29 cellular contexts compared by ENCODE assay signal in genomic region chr5:141533897-141534296, GRCh38. TPM values are rescaled to one million over a fixed set of nuclear protein-coding genes. Genes with fewer than 3 reads are reported as not detected.
"Had no signal": no experiment of that assay in that cellular context is flagged by ENCODE, and none has a peak within 500 bp of the region (broad histone marks: within the 10 kb centered on the region; RNA-seq: fewer than 3 reads in every experiment).

No MANE protein-coding gene starts in this region.

- H3K9me3 Mint-ChIP-seq: activated CD8-positive, alpha-beta T cell treated with anti-CD3 and anti-CD28 coated beads for 36 hours; activated naive CD8-positive, alpha-beta T cell treated with anti-CD3 and anti-CD28 coated beads for 36 hours; activated T-cell treated with anti-CD3 and anti-CD28 coated beads, Interleukin-2, amount 50 U/mL, for 4 hours; activated T-helper 2 cell treated with anti-CD3 and anti-CD28 coated beads, Interferon-gamma antibody, Interleukin-2, Interleukin-4, amounts not matched to agents 10 μg/mL and 5 μg/mL and 100 μg/mL, durations not matched to agents 14 hours and 24 hours and 36 hours; effector memory CD8-positive, alpha-beta T cell; naive thymus-derived CD4-positive, alpha-beta T cell; neural progenitor cell; stimulated activated memory B cell treated with anti-CD40 and anti-IgM and Interleukin-4, amounts not matched to agents 10 μg/mL and 1 μg/mL and 100 μg/mL, for 72 hours; stimulated activated naive CD8-positive, alpha-beta T cell treated with anti-CD3 and anti-CD28 coated beads, Interleukin-15, amount 100 ng/mL, for 72 hours; T-helper 1 cell treated with Interleukin-12 subunit alpha and Interleukin-12 subunit beta and Interleukin-4 antibody, amounts not matched to agents 30 μg/mL and 1 μg/mL, for 36 hours; WTC11 had no signal

- H3K4me1 ChIP-seq: neural progenitor cell had no signal

- H3K36me3 ChIP-seq: neural progenitor cell had no signal

- H3K27ac ChIP-seq: brain microvascular endothelial cell, gastroesophageal sphincter, neural progenitor cell, parathyroid adenoma, psoas muscle, sigmoid colon, thyroid gland had no signal

- DNase-seq: activated CD4-positive, alpha-beta T cell treated with anti-CD3 and anti-CD28 coated beads for 1 hour; activated CD4-positive, alpha-beta T cell treated with anti-CD3 and anti-CD28 coated beads, Interleukin-2, amount 50 U/mL, for 1 hour; activated CD8-positive, alpha-beta T cell treated with anti-CD3 and anti-CD28 coated beads for 36 hours; activated naive CD8-positive, alpha-beta T cell treated with anti-CD3 and anti-CD28 coated beads for 36 hours; activated T-cell treated with anti-CD3 and anti-CD28 coated beads, Interleukin-2, amount 50 U/mL, for 4 hours; brain microvascular endothelial cell; cortex of kidney; effector memory CD8-positive, alpha-beta T cell; erythroblast; hippocampal formation; midbrain; naive thymus-derived CD4-positive, alpha-beta T cell; occipital lobe; psoas muscle; sigmoid colon; small intestine; stimulated activated CD4-positive, alpha-beta T cell treated with anti-CD3 and anti-CD28 coated beads, Interleukin-4, amount 100 ng/mL, for 24 hours; stimulated activated naive CD8-positive, alpha-beta T cell treated with anti-CD3 and anti-CD28 coated beads, Interleukin-15, amount 100 ng/mL, for 72 hours; substantia nigra; SW 1271; T-helper 9 cell; thyroid gland had no signal

- H3K4me1 Mint-ChIP-seq: activated naive CD8-positive, alpha-beta T cell treated with anti-CD3 and anti-CD28 coated beads for 36 hours; stimulated activated memory B cell treated with anti-CD40 and anti-IgM and Interleukin-4, amounts not matched to agents 10 μg/mL and 1 μg/mL and 100 μg/mL, for 72 hours; stimulated activated naive CD8-positive, alpha-beta T cell treated with anti-CD3 and anti-CD28 coated beads, Interleukin-15, amount 100 ng/mL, for 72 hours; WTC11 had no signal

- H3K9me3 ChIP-seq: gastroesophageal sphincter, psoas muscle, sigmoid colon, thyroid gland had no signal

- ATAC-seq: activated CD8-positive, alpha-beta T cell treated with anti-CD3 and anti-CD28 coated beads for 36 hours; activated T-cell treated with anti-CD3 and anti-CD28 coated beads, Interleukin-2, amount 50 U/mL, for 4 hours; effector memory CD8-positive, alpha-beta T cell; gastroesophageal sphincter; naive thymus-derived CD4-positive, alpha-beta T cell; psoas muscle; stimulated activated memory B cell treated with anti-CD40 and anti-IgM and Interleukin-4, amounts not matched to agents 10 μg/mL and 1 μg/mL and 100 μg/mL, for 72 hours; stimulated activated naive CD8-positive, alpha-beta T cell treated with anti-CD3 and anti-CD28 coated beads, Interleukin-15, amount 100 ng/mL, for 72 hours; WTC11 had no signal

- H3K4me3 Mint-ChIP-seq: activated CD8-positive, alpha-beta T cell treated with anti-CD3 and anti-CD28 coated beads for 36 hours; activated naive CD8-positive, alpha-beta T cell treated with anti-CD3 and anti-CD28 coated beads for 36 hours; activated T-cell treated with anti-CD3 and anti-CD28 coated beads, Interleukin-2, amount 50 U/mL, for 4 hours; effector memory CD8-positive, alpha-beta T cell; neural progenitor cell; stimulated activated memory B cell treated with anti-CD40 and anti-IgM and Interleukin-4, amounts not matched to agents 10 μg/mL and 1 μg/mL and 100 μg/mL, for 72 hours; stimulated activated naive CD8-positive, alpha-beta T cell treated with anti-CD3 and anti-CD28 coated beads, Interleukin-15, amount 100 ng/mL, for 72 hours; T-helper 1 cell treated with Interleukin-12 subunit alpha and Interleukin-12 subunit beta and Interleukin-4 antibody, amounts not matched to agents 30 μg/mL and 1 μg/mL, for 36 hours; WTC11 had no signal

- H3K4me3 ChIP-seq: gastroesophageal sphincter, neural progenitor cell, psoas muscle, sigmoid colon, thyroid gland had no signal

- H3K27ac Mint-ChIP-seq: activated CD8-positive, alpha-beta T cell treated with anti-CD3 and anti-CD28 coated beads for 36 hours; activated T-helper 2 cell treated with anti-CD3 and anti-CD28 coated beads, Interferon-gamma antibody, Interleukin-2, Interleukin-4, amounts not matched to agents 10 μg/mL and 5 μg/mL and 100 μg/mL, durations not matched to agents 14 hours and 24 hours and 36 hours; neural progenitor cell; T-helper 1 cell treated with Interleukin-12 subunit alpha and Interleukin-12 subunit beta and Interleukin-4 antibody, amounts not matched to agents 30 μg/mL and 1 μg/mL, for 36 hours; WTC11 had no signal

- H3K27me3 ChIP-seq: brain microvascular endothelial cell, gastroesophageal sphincter, neural progenitor cell, sigmoid colon, thyroid gland had no signal

- H3K27me3 Mint-ChIP-seq: activated CD8-positive, alpha-beta T cell treated with anti-CD3 and anti-CD28 coated beads for 36 hours; activated naive CD8-positive, alpha-beta T cell treated with anti-CD3 and anti-CD28 coated beads for 36 hours; effector memory CD8-positive, alpha-beta T cell; naive thymus-derived CD4-positive, alpha-beta T cell; stimulated activated memory B cell treated with anti-CD40 and anti-IgM and Interleukin-4, amounts not matched to agents 10 μg/mL and 1 μg/mL and 100 μg/mL, for 72 hours; stimulated activated naive CD8-positive, alpha-beta T cell treated with anti-CD3 and anti-CD28 coated beads, Interleukin-15, amount 100 ng/mL, for 72 hours had no signal

RNA-seq across cellular contexts. Expression of gene PCDHGC5, which starts 45.0 kb away (rescaled TPM):
- total RNA-seq: activated CD8-positive, alpha-beta T cell treated with anti-CD3 and anti-CD28 coated beads for 36 hours; activated naive CD8-positive, alpha-beta T cell treated with anti-CD3 and anti-CD28 coated beads for 36 hours; activated T-cell treated with anti-CD3 and anti-CD28 coated beads, Interleukin-2, amount 50 U/mL, for 4 hours; activated T-helper 2 cell treated with anti-CD3 and anti-CD28 coated beads, Interferon-gamma antibody, Interleukin-2, Interleukin-4, amounts not matched to agents 10 μg/mL and 5 μg/mL and 100 μg/mL, durations not matched to agents 14 hours and 24 hours and 36 hours had no signal

RNA-seq across cellular contexts. Expression of gene PCDHGC4, which starts 49.1 kb away (rescaled TPM):
- total RNA-seq: activated CD8-positive, alpha-beta T cell treated with anti-CD3 and anti-CD28 coated beads for 36 hours; activated naive CD8-positive, alpha-beta T cell treated with anti-CD3 and anti-CD28 coated beads for 36 hours; activated T-cell treated with anti-CD3 and anti-CD28 coated beads, Interleukin-2, amount 50 U/mL, for 4 hours; activated T-helper 2 cell treated with anti-CD3 and anti-CD28 coated beads, Interferon-gamma antibody, Interleukin-2, Interleukin-4, amounts not matched to agents 10 μg/mL and 5 μg/mL and 100 μg/mL, durations not matched to agents 14 hours and 24 hours and 36 hours had no signal

RNA-seq across cellular contexts. Expression of gene PCDHGC3, which starts 58.1 kb away (rescaled TPM):
- total RNA-seq: activated CD8-positive, alpha-beta T cell treated with anti-CD3 and anti-CD28 coated beads for 36 hours had no signal
